Comparison of ENCODE assay signal across 28 cellular contexts in the genomic region with DNA sequence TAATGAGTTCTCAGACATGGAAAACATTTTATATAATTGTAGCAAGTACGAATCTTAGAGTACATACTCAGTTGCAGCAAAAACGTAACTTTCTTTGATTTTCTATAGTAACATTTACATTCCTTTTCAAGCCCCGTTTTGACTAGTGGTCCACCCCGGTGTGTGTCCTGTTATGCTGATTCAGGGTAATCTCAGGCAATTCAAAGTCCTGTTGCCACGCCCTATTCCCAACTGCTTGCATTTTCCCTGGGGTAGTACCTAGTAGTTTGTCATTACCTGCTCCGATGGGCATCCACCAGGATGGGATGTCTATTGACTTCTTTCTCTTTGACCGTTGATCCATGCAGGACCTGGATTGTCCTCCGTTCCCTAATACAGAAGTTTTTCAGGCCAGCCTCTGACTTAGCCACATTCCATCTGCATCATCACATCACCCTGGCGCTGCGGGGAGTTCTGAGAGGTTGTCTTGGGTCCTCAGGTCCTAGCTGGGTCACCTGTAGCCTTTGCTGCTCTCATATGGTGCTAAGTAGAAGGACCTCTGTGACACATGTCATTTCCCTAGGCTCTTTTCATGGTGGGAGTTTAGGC. TPM values are rescaled to one million over a fixed set of nuclear protein-coding genes. Genes with fewer than 3 reads are reported as not detected.
"Had no signal": no experiment of that assay in that cellular context is flagged by ENCODE, and none has a peak within 500 bp of the region (broad histone marks: within the 10 kb centered on the region; RNA-seq: fewer than 3 reads in every experiment).

No MANE protein-coding gene starts in this region.

- H3K36me3 ChIP-seq: esophagus muscularis mucosa, left lung, upper lobe of right lung had no signal

- H3K9me3 ChIP-seq: esophagus muscularis mucosa, left lung, upper lobe of right lung had no signal

- H3K9me3 Mint-ChIP-seq: activated B cell treated with CpG ODN at 0.5 μM for 24 hours; activated naive CD8-positive, alpha-beta T cell treated with anti-CD3 and anti-CD28 coated beads for 36 hours; effector memory CD8-positive, alpha-beta T cell; mesothelial cell of epicardium; natural killer cell had no signal

- H3K4me1 ChIP-seq: esophagus muscularis mucosa, left lung, upper lobe of right lung had no signal

- H3K27ac Mint-ChIP-seq: activated B cell treated with CpG ODN at 0.5 μM for 24 hours; activated naive CD8-positive, alpha-beta T cell treated with anti-CD3 and anti-CD28 coated beads for 36 hours; effector memory CD8-positive, alpha-beta T cell; mesothelial cell of epicardium; natural killer cell; progenitor cell of endocrine pancreas had no signal

- ATAC-seq: effector memory CD8-positive, alpha-beta T cell; left lung; natural killer cell; upper lobe of right lung had no signal

- H3K4me3 ChIP-seq: esophagus muscularis mucosa, hepatocyte, left lung, lung, upper lobe of right lung had no signal

- H3K4me1 Mint-ChIP-seq: activated B cell treated with CpG ODN at 0.5 μM for 24 hours; activated naive CD8-positive, alpha-beta T cell treated with anti-CD3 and anti-CD28 coated beads for 36 hours; mesothelial cell of epicardium; natural killer cell had no signal

- H3K27me3 ChIP-seq: left lung, upper lobe of right lung had no signal

- H3K27ac ChIP-seq: esophagus muscularis mucosa, hepatocyte, left lung, upper lobe of right lung had no signal

- H3K4me3 Mint-ChIP-seq: activated B cell treated with CpG ODN at 0.5 μM for 24 hours; activated naive CD8-positive, alpha-beta T cell treated with anti-CD3 and anti-CD28 coated beads for 36 hours; effector memory CD8-positive, alpha-beta T cell; mesothelial cell of epicardium; natural killer cell had no signal

- H3K36me3 Mint-ChIP-seq: activated naive CD8-positive, alpha-beta T cell treated with anti-CD3 and anti-CD28 coated beads for 36 hours; mesothelial cell of epicardium; natural killer cell had no signal

- DNase-seq: activated B cell treated with CpG ODN at 0.5 μM for 24 hours; activated CD4-positive, alpha-beta T cell treated with anti-CD3 and anti-CD28 coated beads for 4 hours; activated CD4-positive, alpha-beta T cell treated with anti-CD3 and anti-CD28 coated beads, Interleukin-2, amount 50 U/mL, for 48 hours; activated naive CD4-positive, alpha-beta T cell treated with Interleukin-2 at 50 U/mL for 16 hours; activated naive CD8-positive, alpha-beta T cell treated with anti-CD3 and anti-CD28 coated beads for 36 hours; activated T-cell treated with anti-CD3 and anti-CD28 coated beads, Interleukin-2, amount 50 U/mL, for 48 hours; central memory CD4-positive, alpha-beta T cell; effector memory CD8-positive, alpha-beta T cell; glutamatergic neuron; kidney; left lung; natural killer cell; retina; stimulated activated CD4-positive, alpha-beta T cell treated with anti-CD3 and anti-CD28 coated beads, Interleukin-4, amount 100 ng/mL, for 24 hours; stimulated activated naive CD4-positive, alpha-beta T cell treated with Interleukin-2 at 50 U/mL for 16 hours; T-helper 9 cell; upper lobe of right lung had no signal

RNA-seq across cellular contexts. Expression of gene FCAMR, which starts 15.0 kb away (rescaled TPM):
- total RNA-seq: activated B cell treated with CpG ODN at 0.5 μM for 24 hours; activated CD8-positive, alpha-beta memory T cell treated with anti-CD3 and anti-CD28 coated beads for 36 hours; activated naive CD8-positive, alpha-beta T cell treated with anti-CD3 and anti-CD28 coated beads for 36 hours; astrocyte; dermis microvascular lymphatic vessel endothelial cell; esophagus muscularis mucosa; frontal cortex; left lung; mesothelial cell of epicardium; natural killer cell; osteocyte; progenitor cell of endocrine pancreas; upper lobe of right lung had no signal
- polyA plus RNA-seq: hepatocyte had no signal

RNA-seq across cellular contexts. Expression of gene PIGR, which starts 39.0 kb away (rescaled TPM):
- total RNA-seq: astrocyte, dermis microvascular lymphatic vessel endothelial cell, frontal cortex, mesothelial cell of epicardium, osteocyte, progenitor cell of endocrine pancreas had no signal

RNA-seq across cellular contexts. Expression of gene C1orf116, which starts 47.3 kb away (rescaled TPM):
- total RNA-seq: activated CD8-positive, alpha-beta memory T cell treated with anti-CD3 and anti-CD28 coated beads for 36 hours; dermis microvascular lymphatic vessel endothelial cell; frontal cortex; osteocyte; T-helper 1 cell treated with Interleukin-12 subunit alpha and Interleukin-12 subunit beta and Interleukin-4 antibody, amounts not matched to agents 30 ng/mL and 1 ng/mL, for 36 hours had no signal
